ENCODE assay signal across 38 cellular contexts in genomic region chr4:164904336-164904735, GRCh38. TPM values are rescaled to one million over a fixed set of nuclear protein-coding genes. Genes with fewer than 3 reads are reported as not detected.
"Had no signal": no experiment of that assay in that cellular context is flagged by ENCODE, and none has a peak within 500 bp of the region (broad histone marks: within the 10 kb centered on the region; RNA-seq: fewer than 3 reads in every experiment).

No MANE protein-coding gene starts in this region.

- H3K4me3 ChIP-seq: PC-9, SK-N-MC had no signal

- H3K9ac ChIP-seq: KMS-11 had no signal

- DNase-seq: activated CD4-positive, alpha-beta memory T cell treated with anti-CD3 and anti-CD28 coated beads for 36 hours; activated CD4-positive, alpha-beta T cell treated with anti-CD3 and anti-CD28 coated beads for 4 hours; activated CD4-positive, alpha-beta T cell treated with anti-CD3 and anti-CD28 coated beads, Interleukin-2, amount 50 U/mL, for 1 hour; activated CD8-positive, alpha-beta memory T cell treated with anti-CD3 and anti-CD28 coated beads, Interleukin-2, amount 50 U/mL, for 4 hours; activated naive CD4-positive, alpha-beta T cell; activated naive CD4-positive, alpha-beta T cell treated with anti-CD3 and anti-CD28 coated beads, Interleukin-2, amount 50 U/mL, for 16 hours; activated naive CD8-positive, alpha-beta T cell treated with anti-CD3 and anti-CD28 coated beads for 36 hours; activated T-cell treated with anti-CD3 and anti-CD28 coated beads for 4 hours; activated T-cell treated with anti-CD3 and anti-CD28 coated beads, Interleukin-2, amount 50 U/mL, for 4 hours; amniotic stem cell; aorta; brain microvascular endothelial cell; central memory CD4-positive, alpha-beta T cell; NCI-H1092 treated with DMSO at 0.1 percent for 48 hours; NCI-H1417; NCI-H146; NCI-H187; NCI-H2029 treated with DMSO at 0.1 percent for 48 hours; NCI-H2107; NCI-H2171; NCI-H510A; NCI-H526; NCI-H748 treated with DMSO at 0.1 percent for 48 hours; NK-92 treated with Interleukin-12 subunit alpha and Interleukin-12 subunit beta, amount 100 ng/mL, for 24 hours; PC-9; SIG-M5; T1000 had no signal

- H3K36me3 ChIP-seq: brain microvascular endothelial cell had no signal

- H3K36me3 Mint-ChIP-seq: activated CD4-positive, alpha-beta memory T cell treated with anti-CD3 and anti-CD28 coated beads for 36 hours; activated naive CD8-positive, alpha-beta T cell treated with anti-CD3 and anti-CD28 coated beads for 36 hours had no signal

- H3K27me3 ChIP-seq: brain microvascular endothelial cell had no signal

- H3K9me3 Mint-ChIP-seq: activated CD4-positive, alpha-beta memory T cell treated with anti-CD3 and anti-CD28 coated beads for 36 hours; activated naive CD8-positive, alpha-beta T cell treated with anti-CD3 and anti-CD28 coated beads for 36 hours; activated T-cell treated with anti-CD3 and anti-CD28 coated beads, Interleukin-2, amount 50 U/mL, for 4 hours; activated T-helper 1 cell treated with anti-CD3 and anti-CD28 coated beads, Interleukin-12 subunit alpha, Interleukin-12 subunit beta, Interleukin-2, Interleukin-4 antibody, amounts not matched to agents 30 ng/mL and 10 ng/mL and 1 ng/mL, durations not matched to agents 14 hours and 24 hours and 36 hours had no signal

- H3K27me3 Mint-ChIP-seq: activated CD4-positive, alpha-beta memory T cell treated with anti-CD3 and anti-CD28 coated beads for 36 hours; activated naive CD8-positive, alpha-beta T cell treated with anti-CD3 and anti-CD28 coated beads for 36 hours had no signal

- H3K27ac Mint-ChIP-seq: activated CD4-positive, alpha-beta memory T cell treated with anti-CD3 and anti-CD28 coated beads for 36 hours; activated naive CD8-positive, alpha-beta T cell treated with anti-CD3 and anti-CD28 coated beads for 36 hours; activated T-helper 1 cell treated with anti-CD3 and anti-CD28 coated beads, Interleukin-12 subunit alpha, Interleukin-12 subunit beta, Interleukin-2, Interleukin-4 antibody, amounts not matched to agents 30 ng/mL and 10 ng/mL and 1 ng/mL, durations not matched to agents 14 hours and 24 hours and 36 hours had no signal

- H3K4me1 Mint-ChIP-seq: activated naive CD8-positive, alpha-beta T cell treated with anti-CD3 and anti-CD28 coated beads for 36 hours had no signal

- ATAC-seq: activated CD4-positive, CD25-positive, alpha-beta regulatory T cell treated with anti-CD3 and anti-CD28 coated beads, Interleukin-2, amount 50 U/mL, for 24 hours; activated T-cell treated with anti-CD3 and anti-CD28 coated beads, Interleukin-2, amount 50 U/mL, for 4 hours; Right ventricle myocardium inferior had no signal

- H3K4me3 Mint-ChIP-seq: activated CD4-positive, alpha-beta memory T cell treated with anti-CD3 and anti-CD28 coated beads for 36 hours; activated naive CD8-positive, alpha-beta T cell treated with anti-CD3 and anti-CD28 coated beads for 36 hours; activated T-cell treated with anti-CD3 and anti-CD28 coated beads, Interleukin-2, amount 50 U/mL, for 4 hours; activated T-helper 1 cell treated with anti-CD3 and anti-CD28 coated beads, Interleukin-12 subunit alpha, Interleukin-12 subunit beta, Interleukin-2, Interleukin-4 antibody, amounts not matched to agents 30 ng/mL and 10 ng/mL and 1 ng/mL, durations not matched to agents 14 hours and 24 hours and 36 hours had no signal

- H3K27ac ChIP-seq: brain microvascular endothelial cell, KMS-11, PC-9, RWPE1, SK-N-MC had no signal

- H3K4me2 ChIP-seq: KMS-11, PC-9 had no signal

- H2AFZ ChIP-seq: PC-9 had no signal

RNA-seq across cellular contexts. Expression of gene APELA, which starts 27.4 kb away (rescaled TPM):
- total RNA-seq: activated CD4-positive, alpha-beta memory T cell treated with anti-CD3 and anti-CD28 coated beads for 36 hours; activated naive CD8-positive, alpha-beta T cell treated with anti-CD3 and anti-CD28 coated beads for 36 hours; activated T-cell treated with anti-CD3 and anti-CD28 coated beads, Interleukin-2, amount 50 U/mL, for 4 hours; activated T-helper 1 cell treated with anti-CD3 and anti-CD28 coated beads, Interleukin-12 subunit alpha, Interleukin-12 subunit beta, Interleukin-2, Interleukin-4 antibody, amounts not matched to agents 30 ng/mL and 10 ng/mL and 1 ng/mL, durations not matched to agents 14 hours and 24 hours and 36 hours; aorta; chondrocyte; LHCN-M2; OCI-LY7; PC-9; Right ventricle myocardium inferior; T-helper 1 cell treated with Interleukin-12 subunit alpha and Interleukin-12 subunit beta and Interleukin-4 antibody, amounts not matched to agents 30 ng/mL and 1 ng/mL, for 36 hours; T-helper 2 cell treated with Interferon-gamma antibody and Interleukin-4, amounts not matched to agents 100 ng/mL and 5 ng/mL, for 36 hours had no signal
- polyA plus RNA-seq: aorta had no signal
